33 cellular contexts compared by ENCODE assay signal in the genomic region with DNA sequence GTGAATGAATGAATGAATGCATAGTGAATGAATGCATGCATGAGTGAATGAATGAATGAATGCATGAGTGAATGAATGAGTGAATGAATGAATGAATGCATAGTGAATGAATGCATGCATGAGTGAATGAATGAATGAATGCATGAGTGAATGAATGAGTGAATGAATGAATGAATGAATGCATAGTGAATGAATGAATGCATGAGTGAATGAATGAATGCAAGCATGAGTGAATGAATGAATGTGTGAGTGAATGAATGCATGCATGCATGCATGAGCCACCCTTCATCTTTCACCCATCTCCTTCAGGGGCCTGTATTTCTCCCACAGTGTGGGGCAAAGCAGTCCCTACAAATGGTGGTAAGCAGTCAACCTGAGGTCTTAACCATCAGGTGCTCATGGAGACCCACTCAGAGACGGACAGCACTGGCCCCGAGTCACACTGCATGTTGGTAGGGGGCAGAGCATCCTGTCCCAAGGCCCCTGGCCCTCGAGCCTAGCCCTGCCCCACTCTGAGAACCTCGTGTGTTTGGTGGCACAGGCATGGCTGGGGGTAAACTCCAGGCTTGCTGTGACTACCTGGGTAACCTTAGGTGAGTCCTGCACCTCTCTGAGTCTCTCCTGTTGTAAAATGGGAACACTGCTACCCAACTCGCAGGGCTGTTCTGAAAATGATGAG. TPM values are rescaled to one million over a fixed set of nuclear protein-coding genes. Genes with fewer than 3 reads are reported as not detected.
DNase-seq lines count a peak whose midpoint lies in the region; ATAC-seq, FAIRE-seq and TF ChIP-seq lines count a peak whose summit lies in the region.
"Had no signal": no experiment of that assay in that cellular context is flagged by ENCODE, and none has a peak within 500 bp of the region (broad histone marks: within the 10 kb centered on the region; RNA-seq: fewer than 3 reads in every experiment).

No MANE protein-coding gene starts in this region.

- peaks cover 0 to 2% (median 0%) of the 10 kb centered on the region in 7 donors for H3K9me3 Mint-ChIP-seq in CD14-positive monocyte
- H3K9me3 Mint-ChIP-seq: activated naive CD8-positive, alpha-beta T cell treated with anti-CD3 and anti-CD28 coated beads, Interleukin-2, amount 50 U/mL, for 24 hours; T-helper 1 cell treated with Interleukin-12 subunit alpha and Interleukin-12 subunit beta and Interleukin-4 antibody, amounts not matched to agents 30 μg/mL and 1 μg/mL, for 36 hours had no signal

- H3K4me1 ChIP-seq in A549 (0 out of 3 replicates have a peak, but pooled peaks cover under 1% of the 10 kb centered on the region), GM12878 (ENCODE audit: control insufficient read depth, insufficient read depth, low read length) (no peaks in the 10 kb centered on the region)
- H3K4me1 ChIP-seq: BE2C, heart left ventricle, lower lobe of right lung, right atrium auricular region had no signal

- DNase-seq in A549 (ENCODE audit: low read depth in 1 of 2, low spot score in 1 of 2) (no peak), HEK293T (ENCODE audit: extremely low spot score) (no peak), GM12878 (ENCODE audit: low read depth, low spot score) (no peak), left kidney (ENCODE audit: low read depth, low spot score) (peak; percentile 40), SKM-1 (lab: John Stamatoyannopoulos, UW; ENCODE audit: unreplicated experiment) (no peak), HCEC 1CT (no peak), CD14-positive monocyte (ENCODE audit: low spot score) (no peak), UCSD-AML1 (lab: John Stamatoyannopoulos, UW; ENCODE audit: unreplicated experiment) (no peak)
- DNase-seq: ACHN; activated CD4-positive, CD25-positive, alpha-beta regulatory T cell treated with anti-CD3 and anti-CD28 coated beads, Interleukin-2, amount 50 U/mL, for 72 hours; activated effector memory CD4-positive, alpha-beta T cell treated with anti-CD3 and anti-CD28 coated beads, Interleukin-2, amount 50 U/mL, for 16 hours; activated naive CD8-positive, alpha-beta T cell treated with anti-CD3 and anti-CD28 coated beads, Interleukin-2, amount 50 U/mL, for 24 hours; BE2C; heart left ventricle; lower lobe of right lung; NCI-H1092; NCI-H187; NCI-H2171 treated with DMSO at 0.1 percent for 48 hours; NCI-H526; stimulated activated CD4-positive, alpha-beta T cell treated with anti-CD3 and anti-CD28 coated beads, Interleukin-1b, Interleukin-23, amount 100 ng/mL, for 48 hours; stimulated activated CD8-positive, alpha-beta memory T cell treated with anti-CD3 and anti-CD28 coated beads, Interleukin-4, amount 100 ng/mL, for 48 hours; transverse colon had no signal

- H3K4me1 Mint-ChIP-seq in CD14-positive monocyte = no peaks in the 10 kb centered on the region
- H3K4me1 Mint-ChIP-seq: activated naive CD8-positive, alpha-beta T cell treated with anti-CD3 and anti-CD28 coated beads, Interleukin-2, amount 50 U/mL, for 24 hours had no signal

- no peaks in the 10 kb centered on the region for H3K9me3 ChIP-seq in A549
- no peaks in the 10 kb centered on the region for H3K9me3 ChIP-seq in GM12878 (replicated peaks; ENCODE audit: control insufficient read depth, insufficient read depth, low read length)
- H3K9me3 ChIP-seq: BE2C, heart left ventricle, lower lobe of right lung, right atrium auricular region, transverse colon had no signal

- TF ChIP-seq RAD21 in A549 (conservative IDR thresholded peaks at IDR 0.05 in 1 of 2, IDR thresholded peaks at IDR 0.05 in 1 of 2) (no peak), GM12878 (IDR thresholded peaks at IDR 0.05; ENCODE audit: insufficient read depth, low read depth, low read length) (no peak)

- CTCF ChIA-PET in A549 (lab: Yijun Ruan, JAX) = interaction anchor here (1.2 to 2.2 kb wide), 4 partner anchors 9 to 221 kb away, joined by 3 to 20 read pairs (median 4); no protein-coding TSS in a partner anchor
- CTCF ChIA-PET in HEK293T (lab: Yijun Ruan, JAX) = interaction anchor here (0.8 to 1.4 kb wide), 2 partner anchors 21 to 80 kb away, joined by 3 read pairs; no protein-coding TSS in a partner anchor
- CTCF ChIA-PET in GM12878 (lab: Yijun Ruan, JAX) = interaction anchor here (1.0 kb wide), 1 partner anchor 8 kb away, joined by 4 read pairs; no protein-coding TSS in a partner anchor

- no peaks in the 10 kb centered on the region for H3K79me2 ChIP-seq in GM12878 (ENCODE audit: control insufficient read depth, insufficient read depth, low read length)

- TF ChIP-seq POLR2A in A549 (IDR thresholded peaks at IDR 0.05; ENCODE audit: low read length) (no peak), GM12878 (IDR thresholded peaks at IDR 0.05; ENCODE audit: low read depth, low read length) (no peak)

- H3K36me3 Mint-ChIP-seq in CD14-positive monocyte = no peaks in the 10 kb centered on the region

- ATAC-seq in A549 = peak; percentile 47 to 54; a peak in 4 of 6 replicates
- no peak for ATAC-seq in GM12878
- ATAC-seq: activated naive CD8-positive, alpha-beta T cell treated with anti-CD3 and anti-CD28 coated beads, Interleukin-2, amount 50 U/mL, for 24 hours had no signal

- H4K20me1 ChIP-seq in GM12878 (ENCODE audit: control insufficient read depth, insufficient read depth) = no peaks in the 10 kb centered on the region

- H3K4me3 Mint-ChIP-seq in CD14-positive monocyte = no peak overlapping the region
- H3K4me3 Mint-ChIP-seq: activated naive CD8-positive, alpha-beta T cell treated with anti-CD3 and anti-CD28 coated beads, Interleukin-2, amount 50 U/mL, for 24 hours; T-helper 1 cell treated with Interleukin-12 subunit alpha and Interleukin-12 subunit beta and Interleukin-4 antibody, amounts not matched to agents 30 μg/mL and 1 μg/mL, for 36 hours had no signal

- intact Hi-C loops in GM12878 (cut with micrococcal nuclease; ENCODE audit: unreplicated experiment) (no loop called here), CD14-positive monocyte (cut with micrococcal nuclease) (no loop called here)

- no peak overlapping the region for H3K27ac ChIP-seq in A549
- no peak overlapping the region for H3K27ac ChIP-seq in GM12878 (ENCODE audit: control insufficient read depth, insufficient read depth)
- H3K27ac ChIP-seq: heart left ventricle, HL-60, lower lobe of right lung, right atrium auricular region, transverse colon had no signal

- TF ChIP-seq EP300 in A549 (IDR thresholded peaks at IDR 0.05) = no peak
- TF ChIP-seq EP300 in GM12878 (IDR thresholded peaks at IDR 0.05; ENCODE audit: borderline replicate concordance in 1 of 2, control insufficient read depth in 1 of 2, low read depth in 2 of 2, low read length in 2 of 2) = no peak

- no peak overlapping the region for H3K9ac ChIP-seq in GM12878 (ENCODE audit: control insufficient read depth, insufficient read depth, low read length)

- FAIRE-seq in A549 (lab: Jason Lieb, UNC) (no peak), GM12878 (lab: Jason Lieb, UNC) (no peak)
- FAIRE-seq: endothelial cell of umbilical vein, G401.6, RCC 7860, TTC549 had no signal

- H3K4me2 ChIP-seq in A549 = no peak overlapping the region
- no peak overlapping the region for H3K4me2 ChIP-seq in GM12878 (ENCODE audit: control insufficient read depth, insufficient read depth)
- H3K4me2 ChIP-seq: smooth muscle cell had no signal

- no peaks in the 10 kb centered on the region; a peak in 1 of 4 replicates for H3K27me3 ChIP-seq in GM12878 (replicated peaks in 1 of 2; ENCODE audit: control insufficient read depth in 2 of 2, insufficient read depth in 2 of 2, low read length in 1 of 2)
- H3K27me3 ChIP-seq: BE2C, right atrium auricular region had no signal

- RAD21 ChIA-PET in GM12878 (lab: Charles Lee; ENCODE audit: unreplicated experiment) = no interaction called here

- no peak overlapping the region for H2AFZ ChIP-seq in GM12878 (ENCODE audit: control insufficient read depth, low read depth, low read length)

- H3K27ac Mint-ChIP-seq in CD14-positive monocyte = no peak overlapping the region
- H3K27ac Mint-ChIP-seq: activated naive CD8-positive, alpha-beta T cell treated with anti-CD3 and anti-CD28 coated beads, Interleukin-2, amount 50 U/mL, for 24 hours; T-helper 1 cell treated with Interleukin-12 subunit alpha and Interleukin-12 subunit beta and Interleukin-4 antibody, amounts not matched to agents 30 μg/mL and 1 μg/mL, for 36 hours had no signal

- peaks cover 25 to 28% (median 27%) of the 10 kb centered on the region in 3 donors for H3K27me3 Mint-ChIP-seq in CD14-positive monocyte (ENCODE audit: low read depth in 3 of 3)

- H3K36me3 ChIP-seq in GM12878 (ENCODE audit: control insufficient read depth in 2 of 2, insufficient read depth in 2 of 2, low read length in 1 of 2) = no peaks in the 10 kb centered on the region
- H3K36me3 ChIP-seq: BE2C, heart left ventricle, lower lobe of right lung, right atrium auricular region, transverse colon had no signal

- SMC1A ChIA-PET in GM12878 (lab: Charles Lee; ENCODE audit: uncharacterized antibody, unreplicated experiment) = no interaction called here

- BruUV-seq in GM12878 (replicated peaks; lab: Mats Ljungman, UMichigan) = no TSS peak

- no peak for TF ChIP-seq CTCF in A549 (IDR thresholded peaks at IDR 0.05)
- TF ChIP-seq CTCF in GM12878 (IDR thresholded peaks at IDR 0.05 in 2 of 3, conservative IDR thresholded peaks at IDR 0.05 in 1 of 3; ENCODE audit: control insufficient read depth in 2 of 3, extremely low read depth in 1 of 3, insufficient read depth in 1 of 3, low read depth in 3 of 3, low read length in 3 of 3) = no peak
- TF ChIP-seq CTCF in CD14-positive monocyte (IDR thresholded peaks at IDR 0.05) = no peak

- WGBS in A549 (ENCODE audit: missing lambda C conversion rate) = 86% methylated on average over 1 of the region's 5 CpGs
- WGBS in GM12878 (ENCODE audit: insufficient coverage, insufficient replicate concordance, low lambda C conversion rate, missing lambda C conversion rate) = 22% methylated on average over 5 of the region's 5 CpGs

- H3K4me3 ChIP-seq in A549 = no peak overlapping the region
- H3K4me3 ChIP-seq in GM12878 = no peak overlapping the region
- H3K4me3 ChIP-seq: heart left ventricle, lower lobe of right lung, right atrium auricular region, smooth muscle cell, transverse colon had no signal

- in situ Hi-C loops in GM12878 (cut with MboI) = loop anchor here (5.0 kb wide), 1 partner anchor 220 kb away; no protein-coding TSS in a partner anchor

- POLR2A ChIA-PET in A549 (lab: Yijun Ruan, JAX) (no interaction called here), HEK293T (lab: Yijun Ruan, JAX) (no interaction called here), GM12878 (lab: Charles Lee) (no interaction called here)

RNA-seq across cellular contexts. Expression of a gene that starts 28.0 kb away (rescaled TPM):
- polyA plus RNA-seq in A549 (2011; rRNA removed) = 0.48 and 0.93 TPM in 2 replicates
- 0.18 and 0.19 TPM in 2 replicates for polyA plus RNA-seq in A549 (2012; cell fraction: cytosol; rRNA removed)
- polyA plus RNA-seq in A549 (2012; cell fraction: nucleus; rRNA removed) = 0.16 and 0.19 TPM in 2 replicates
- polyA plus RNA-seq in A549 (2017; fragmentation: RNase III; extraction: RNeasy Plus Mini Kit Qiagen cat#74134 plus additional on column Dnase treatment) = 0.13 to 0.23 TPM (median 0.21 TPM) in 3 replicates
- polyA minus RNA-seq in A549 (2011; rRNA and poly(A)+ RNA removed) = 0.45 and 0.54 TPM in 2 replicates
- not detected in 2 replicates for total RNA-seq in GM12878 (2013; cell fraction: nucleolus; rRNA removed)
- total RNA-seq in GM12878 (2014; rRNA removed) = not detected in 2 replicates
- not detected in 2 replicates for total RNA-seq in GM12878 (2014; rRNA removed; fragmentation: Illumina TruSeq; extraction: Trizol)
- total RNA-seq in GM12878 (2021) = not detected in 2 replicates
- not detected for polyA plus RNA-seq in GM12878 (2011; ENCODE audit: low read depth)
- polyA plus RNA-seq in GM12878 (2011; rRNA removed) = not detected in 2 replicates
- not detected in 2 replicates for polyA plus RNA-seq in GM12878 (2011; cell fraction: cytosol; rRNA removed)
- not detected in 2 replicates for polyA plus RNA-seq in GM12878 (2011; cell fraction: nucleus; rRNA removed)
- not detected in 2 replicates for polyA plus RNA-seq in GM12878 (2012)
- polyA plus RNA-seq in GM12878 (2014; fragmentation: Illumina TruSeq; extraction: Trizol) = not detected in 2 replicates
- polyA plus RNA-seq in GM12878 (2014; fragmentation: Nextera tagmentation; extraction: Ambion mirVana) = not detected
- polyA plus RNA-seq in GM12878 (2014; rRNA removed) = not detected in 2 replicates
- not detected for polyA plus RNA-seq in GM12878 (2016; fragmentation: Nextera tagmentation; extraction: Ambion mirVana)
- not detected in 2 replicates for polyA minus RNA-seq in GM12878 (2011; rRNA and poly(A)+ RNA removed)
- not detected in 2 replicates for polyA minus RNA-seq in GM12878 (2011; cell fraction: cytosol; rRNA and poly(A)+ RNA removed)
- polyA minus RNA-seq in GM12878 (2011; cell fraction: nucleus; rRNA and poly(A)+ RNA removed) = not detected in 2 replicates
- polyA plus RNA-seq in CD14-positive monocyte = not detected
- total RNA-seq: endothelial cell of umbilical vein, heart left ventricle, kidney epithelial cell, lower lobe of right lung, right atrium auricular region, SK-MEL-5, smooth muscle cell, transverse colon had no signal
- polyA plus RNA-seq: endothelial cell of umbilical vein, heart left ventricle, neural cell, smooth muscle cell had no signal
